Comparison of ENCODE assay signal across 15 cellular contexts in genomic region chr11:64373598-64373974, GRCh38. TPM values are rescaled to one million over a fixed set of nuclear protein-coding genes. Genes with fewer than 3 reads are reported as not detected.
DNase-seq lines count a peak whose midpoint lies in the region; ATAC-seq lines count a peak whose summit lies in the region.
"Had no signal": no experiment of that assay in that cellular context is flagged by ENCODE, and none has a peak within 500 bp of the region (broad histone marks: within the 10 kb centered on the region; RNA-seq: fewer than 3 reads in every experiment).

No MANE protein-coding gene starts in this region.

- H3K27ac Mint-ChIP-seq in naive B cell, result no peak overlapping the region
- H3K27ac Mint-ChIP-seq: activated CD4-positive, alpha-beta T cell treated with anti-CD3 and anti-CD28 coated beads for 36 hours; activated naive CD4-positive, alpha-beta T cell treated with anti-CD3 and anti-CD28 coated beads, Interleukin-2, amount 50 U/mL, for 24 hours; CD4-positive, alpha-beta memory T cell; T-helper 1 cell treated with Interleukin-12 subunit alpha and Interleukin-12 subunit beta and Interleukin-4 antibody, amounts not matched to agents 30 μg/mL and 1 μg/mL, for 36 hours had no signal

- ATAC-seq in naive B cell (ENCODE audit: low read depth in 2 of 2) (peak; percentile 49 to 68), left ventricle myocardium superior (no peak), HG03469 (IDR thresholded peaks at IDR 0.05; ENCODE audit: unreplicated experiment) (no peak)

- peaks cover 0 to 13% (median 12%) of the 10 kb centered on the region in 3 donors for H3K4me1 Mint-ChIP-seq in naive B cell
- H3K4me1 Mint-ChIP-seq: activated CD4-positive, alpha-beta T cell treated with anti-CD3 and anti-CD28 coated beads for 36 hours; activated naive CD4-positive, alpha-beta T cell treated with anti-CD3 and anti-CD28 coated beads, Interleukin-2, amount 50 U/mL, for 24 hours; CD4-positive, alpha-beta memory T cell had no signal

- H3K4me1 ChIP-seq in ES-I3 (ENCODE audit: insufficient read depth, low read length), result peaks cover 8% of the 10 kb centered on the region; the same call in 1 of the 2 replicates

- no peaks in the 10 kb centered on the region for H3K27me3 ChIP-seq in MG63
- H3K27me3 ChIP-seq: brain microvascular endothelial cell had no signal

- H3K4me3 Mint-ChIP-seq in naive B cell, result no peak overlapping the region
- H3K4me3 Mint-ChIP-seq: activated CD4-positive, alpha-beta T cell treated with anti-CD3 and anti-CD28 coated beads for 36 hours; activated naive CD4-positive, alpha-beta T cell treated with anti-CD3 and anti-CD28 coated beads, Interleukin-2, amount 50 U/mL, for 24 hours; CD4-positive, alpha-beta memory T cell; IgD-negative memory B cell; T-helper 1 cell treated with Interleukin-12 subunit alpha and Interleukin-12 subunit beta and Interleukin-4 antibody, amounts not matched to agents 30 μg/mL and 1 μg/mL, for 36 hours had no signal

- H3K9ac ChIP-seq in ES-I3 (ENCODE audit: low read depth, low read length), result peak overlapping the region; percentile 78

- DNase-seq in MG63 (no peak), SKM-1 (lab: John Stamatoyannopoulos, UW; ENCODE audit: unreplicated experiment) (peak; percentile 70), naive B cell (no peak), NCI-H2227 (lab: John Stamatoyannopoulos, UW; ENCODE audit: unreplicated experiment) (no peak), left ventricle myocardium superior (no peak), iPS-NIHi7 (ENCODE audit: extremely low spot score) (no peak)
- DNase-seq: activated CD4-positive, alpha-beta T cell treated with anti-CD3 and anti-CD28 coated beads for 36 hours; brain microvascular endothelial cell; CD4-positive, alpha-beta memory T cell had no signal

- no peaks in the 10 kb centered on the region for H3K9me3 Mint-ChIP-seq in naive B cell
- H3K9me3 Mint-ChIP-seq: activated naive CD4-positive, alpha-beta T cell treated with anti-CD3 and anti-CD28 coated beads, Interleukin-2, amount 50 U/mL, for 24 hours; IgD-negative memory B cell; T-helper 1 cell treated with Interleukin-12 subunit alpha and Interleukin-12 subunit beta and Interleukin-4 antibody, amounts not matched to agents 30 μg/mL and 1 μg/mL, for 36 hours had no signal

- intact Hi-C loops in left ventricle myocardium superior (cut with micrococcal nuclease), result no loop called here

- H3K27me3 Mint-ChIP-seq in naive B cell, result no peaks in the 10 kb centered on the region
- H3K27me3 Mint-ChIP-seq: activated CD4-positive, alpha-beta T cell treated with anti-CD3 and anti-CD28 coated beads for 36 hours; activated naive CD4-positive, alpha-beta T cell treated with anti-CD3 and anti-CD28 coated beads, Interleukin-2, amount 50 U/mL, for 24 hours; CD4-positive, alpha-beta memory T cell; IgD-negative memory B cell had no signal

- no peaks in the 10 kb centered on the region for H3K36me3 Mint-ChIP-seq in naive B cell
- H3K36me3 Mint-ChIP-seq: activated naive CD4-positive, alpha-beta T cell treated with anti-CD3 and anti-CD28 coated beads, Interleukin-2, amount 50 U/mL, for 24 hours; IgD-negative memory B cell had no signal

- no peaks in the 10 kb centered on the region for H3K9me3 ChIP-seq in ES-I3 (ENCODE audit: control insufficient read depth, insufficient read depth, low read length)
- H3K9me3 ChIP-seq in MG63, result no peaks in the 10 kb centered on the region
- H3K9me3 ChIP-seq: thoracic aorta had no signal

- H3K36me3 ChIP-seq in ES-I3 (ENCODE audit: insufficient read depth, low read length) (no peaks in the 10 kb centered on the region), MG63 (peaks cover 4% of the 10 kb centered on the region)

- peak overlapping the region; percentile 67 for H3K4me3 ChIP-seq in MG63
- H3K4me3 ChIP-seq: thoracic aorta had no signal

RNA-seq across cellular contexts. Expression of gene RPS6KA4, which starts 14.6 kb away (rescaled TPM):
- total RNA-seq in MG63 (2014; rRNA removed; shearing (Covaris generic); ENCODE audit: low replicate concordance), result 73.7 and 94.2 TPM in 2 replicates
- 1 to 10 TPM; 1.1 to 8.3 (median 4.8) TPM for polyA plus RNA-seq in naive B cell (ENCODE audit: low read depth in 6 of 6)
- total RNA-seq in left ventricle myocardium superior, result 15.1 TPM

RNA-seq across cellular contexts. Expression of gene CCDC88B, which starts 33.6 kb away (rescaled TPM):
- 1.8 and 3.0 TPM in 2 replicates for total RNA-seq in MG63 (2014; rRNA removed; shearing (Covaris generic); ENCODE audit: low replicate concordance)
- 10 to 100 TPM in 5 of 6 donors, 1 to 10 TPM in 1; 9.3 to 73.0 (median 19.4) TPM for polyA plus RNA-seq in naive B cell (ENCODE audit: low read depth in 6 of 6)
- total RNA-seq in left ventricle myocardium superior, result 7.2 TPM

RNA-seq across cellular contexts. Expression of gene PRDX5, which starts 55.7 kb away (rescaled TPM):
- 291 and 333 TPM in 2 replicates for total RNA-seq in MG63 (2014; rRNA removed; shearing (Covaris generic); ENCODE audit: low replicate concordance)
- polyA plus RNA-seq in naive B cell (ENCODE audit: low read depth in 6 of 6), result 100 to 1,000 TPM; 229 to 385 (median 248) TPM
- total RNA-seq in left ventricle myocardium superior, result 362 TPM

RNA-seq across cellular contexts. Expression of gene TRMT112, which starts 56.2 kb away (rescaled TPM):
- total RNA-seq in MG63 (2014; rRNA removed; shearing (Covaris generic); ENCODE audit: low replicate concordance), result 356 and 508 TPM in 2 replicates
- polyA plus RNA-seq in naive B cell (ENCODE audit: low read depth in 6 of 6), result 100 to 1,000 TPM; 445 to 606 (median 521) TPM
- total RNA-seq in left ventricle myocardium superior, result 83.4 TPM

Comparison
In these comparisons a context has a peak if more than half of its experiments do, and no peak if none do; other contexts are left out.
1. ATAC-seq: peak in naive B cell (2 of 2); none in left ventricle myocardium superior (single experiment) and HG03469 (single experiment).